22 cellular contexts compared by ENCODE assay signal in the genomic region with DNA sequence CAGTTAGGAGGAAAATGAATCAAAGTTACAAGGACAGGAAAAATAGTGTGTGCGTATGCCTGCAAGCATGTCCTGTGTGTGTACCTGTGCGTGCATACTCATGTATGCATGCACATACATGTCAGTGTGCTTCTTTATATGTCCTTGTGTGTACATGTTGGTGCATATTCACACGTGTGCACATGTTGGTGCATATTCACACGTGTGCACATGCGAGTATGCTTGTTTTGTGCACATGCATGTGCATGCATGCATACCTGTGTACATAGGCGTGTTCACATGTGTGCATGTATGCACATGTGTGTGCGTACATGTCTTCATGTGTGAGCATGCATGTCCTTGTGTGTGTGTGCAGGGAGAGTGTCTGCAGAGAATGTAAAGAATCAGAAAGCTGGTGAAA.
"Had no signal": no experiment of that assay in that cellular context is flagged by ENCODE, and none has a peak within 500 bp of the region (broad histone marks: within the 10 kb centered on the region; RNA-seq: fewer than 3 reads in every experiment).

No MANE protein-coding gene starts in this region.

- ATAC-seq: activated CD4-positive, CD25-positive, alpha-beta regulatory T cell treated with anti-CD3 and anti-CD28 coated beads, Interleukin-2, amount 50 U/mL, for 24 hours; T-helper 17 cell had no signal

- DNase-seq: activated CD4-positive, alpha-beta memory T cell treated with anti-CD3 and anti-CD28 coated beads, Interleukin-2, amount 10 ng/mL, durations not matched to agents 7 days and 5 days; activated CD4-positive, alpha-beta T cell treated with anti-CD3 and anti-CD28 coated beads, Interleukin-2, amount 10 ng/mL, durations not matched to agents 24 days and 14 days; activated effector memory CD4-positive, alpha-beta T cell treated with anti-CD3 and anti-CD28 coated beads, Interleukin-2, amount 50 U/mL, for 16 hours; activated naive CD4-positive, alpha-beta T cell treated with anti-CD3 and anti-CD28 coated beads, Interleukin-2, amount 10 ng/mL, durations not matched to agents 7 days and 5 days; amygdala; caudate nucleus; effector CD8-positive, alpha-beta T cell; gastrocnemius medialis; hypothalamus; left ventricle myocardium superior; mammary epithelial cell; nephron progenitor cell; nucleus accumbens; posterior cingulate gyrus; small intestine; stimulated activated CD4-positive, alpha-beta T cell treated with anti-CD3 and anti-CD28 coated beads, Interleukin-4, amount 100 ng/mL, for 1 hour; stimulated activated naive CD4-positive, alpha-beta T cell treated with Interleukin-2 at 50 U/mL for 16 hours; SW 1271; T-helper 17 cell had no signal

- H3K4me3 ChIP-seq: body of pancreas, esophagus muscularis mucosa, gastrocnemius medialis had no signal

- H3K9me3 ChIP-seq: body of pancreas, esophagus muscularis mucosa, gastrocnemius medialis had no signal

- H3K4me1 ChIP-seq: body of pancreas had no signal

- H3K36me3 ChIP-seq: gastrocnemius medialis had no signal

- H3K27ac ChIP-seq: body of pancreas had no signal

- FAIRE-seq: small intestine had no signal

- H3K27me3 ChIP-seq: body of pancreas, esophagus muscularis mucosa, gastrocnemius medialis had no signal
